In genomic region chr5:159982421-159983173, GRCh38 we compare ENCODE assay signal across 22 cellular contexts.
"Had no signal": no experiment of that assay in that cellular context is flagged by ENCODE, and none has a peak within 500 bp of the region (broad histone marks: within the 10 kb centered on the region; RNA-seq: fewer than 3 reads in every experiment).

No MANE protein-coding gene starts in this region.

- H3K4me1 ChIP-seq: psoas muscle, right atrium auricular region had no signal

- DNase-seq: activated CD4-positive, alpha-beta T cell treated with anti-CD3 and anti-CD28 coated beads, Interleukin-2, amount 10 ng/mL, durations not matched to agents 7 days and 5 days; activated CD4-positive, CD25-positive, alpha-beta regulatory T cell treated with anti-CD3 and anti-CD28 coated beads, Interleukin-2, amount 50 U/mL, for 72 hours; activated CD8-positive, alpha-beta memory T cell treated with anti-CD3 and anti-CD28 coated beads, Interleukin-2, amount 10 ng/mL, durations not matched to agents 7 days and 5 days; activated CD8-positive, alpha-beta T cell treated with anti-CD3 and anti-CD28 coated beads for 36 hours; activated gamma-delta T cell; activated T-cell treated with anti-CD3 and anti-CD28 coated beads for 4 hours; anterior cingulate cortex; central memory CD4-positive, alpha-beta T cell; effector memory CD4-positive, alpha-beta T cell; heart right ventricle; islet precursor cell; naive thymus-derived CD8-positive, alpha-beta T cell; ovary; psoas muscle; stimulated activated CD4-positive, alpha-beta T cell treated with anti-CD3 and anti-CD28 coated beads, Interleukin-1b, Interleukin-23, amount 100 ng/mL, for 48 hours; stimulated activated naive CD8-positive, alpha-beta T cell treated with anti-CD3 and anti-CD28 coated beads, Interleukin-15, amount 100 ng/mL, for 72 hours; T-cell; WERI-Rb-1 had no signal

- H3K9me3 ChIP-seq: heart right ventricle, ovary, psoas muscle, right atrium auricular region, suprapubic skin, tibial nerve had no signal

- H3K36me3 ChIP-seq: heart right ventricle, ovary, right atrium auricular region, suprapubic skin, tibial nerve, WERI-Rb-1 had no signal

- H3K27ac ChIP-seq: heart right ventricle, ovary, psoas muscle, right atrium auricular region, suprapubic skin, tibial nerve, WERI-Rb-1 had no signal

- H3K4me3 ChIP-seq: heart right ventricle, lung, ovary, psoas muscle, right atrium auricular region, suprapubic skin, tibial nerve had no signal

- H3K27me3 ChIP-seq: ovary, right atrium auricular region had no signal
